ENCODE assay signal across 8 cellular contexts in genomic region chr2:43877782-43878464, GRCh38. TPM values are rescaled to one million over a fixed set of nuclear protein-coding genes. Genes with fewer than 3 reads are reported as not detected.
DNase-seq lines count a peak whose midpoint lies in the region; ATAC-seq and TF ChIP-seq lines count a peak whose summit lies in the region.

No MANE protein-coding gene starts in this region.

- RAD21 ChIA-PET in HCT116 (lab: Charles Lee; ENCODE audit: low non-redundant PET in 1 of 2, low total read pairs in 2 of 2, uncharacterized antibody in 2 of 2, unreplicated experiment in 2 of 2), result interaction anchor here in 1 of 2 experiments (0.5 to 0.6 kb wide), 2 partner anchors 682 to 1103 kb away, joined by 3 read pairs; no protein-coding TSS in a partner anchor

- H3K27me3 ChIP-seq in HCT116 (ENCODE audit: insufficient read depth, low read length) (0 out of 2 replicates have a peak, but pooled peaks cover 4% of the 10 kb centered on the region), hepatocyte (no peaks in the 10 kb centered on the region)

- TF ChIP-seq POLR2A in HCT116 (IDR thresholded peaks at IDR 0.05; ENCODE audit: borderline replicate concordance, extremely low read depth, insufficient read depth, insufficient read length), result no peak

- CTCF ChIA-PET in HCT116 (lab: Charles Lee), result interaction anchor here (0.6 to 1.3 kb wide), 9 partner anchors 9 to 1081 kb away, joined by 3 to 7 read pairs (median 3); no protein-coding TSS in a partner anchor

- BruUV-seq in HCT116 (replicated peaks; lab: Mats Ljungman, UMichigan), result no TSS peak

- H4K20me1 ChIP-seq in HCT116 (ENCODE audit: insufficient read depth) (no peaks in the 10 kb centered on the region), hepatocyte (ENCODE audit: insufficient read depth, poor library complexity, severe bottlenecking) (no peaks in the 10 kb centered on the region)

- H3K9ac ChIP-seq in HCT116 (ENCODE audit: low read length), result no peak overlapping the region

- peak; percentile 93 for TF ChIP-seq RAD21 in HCT116 (IDR thresholded peaks at IDR 0.05; ENCODE audit: low read depth)

- H3K27ac ChIP-seq in HCT116 (ENCODE audit: low read depth, low read length) (no peak overlapping the region), hepatocyte (no peak overlapping the region)

- H3K79me2 ChIP-seq in HCT116 (ENCODE audit: insufficient read depth, low read length) (no peaks in the 10 kb centered on the region), hepatocyte (no peaks in the 10 kb centered on the region)

- H3K36me3 ChIP-seq in HCT116 (ENCODE audit: control insufficient read depth in 1 of 2, insufficient read depth in 2 of 2, low read length in 2 of 2), result no peaks in the 10 kb centered on the region
- no peaks in the 10 kb centered on the region for H3K36me3 ChIP-seq in hepatocyte (replicated peaks; ENCODE audit: insufficient read depth, low read depth)

- H3K4me2 ChIP-seq in HCT116 (ENCODE audit: low read length) (no peak overlapping the region), hepatocyte (no peak overlapping the region)

- H3K4me3 ChIP-seq in HCT116 (replicated peaks in 1 of 2; ENCODE audit: low read depth in 1 of 2, low read length in 2 of 2) (no peak overlapping the region), hepatocyte (no peak overlapping the region), skeletal muscle cell (ENCODE audit: low read depth, low read length) (no peak overlapping the region)

- DNase-seq in EL (peak; percentile 61), HCT116 (ENCODE audit: low read depth, low spot score) (peak; percentile 23), NCI-H1436 (lab: John Stamatoyannopoulos, UW) (peak; percentile 69), T-helper 2 cell (peak in 4 of 5 experiments; percentile 1 to 73 (median 44)), anterior cingulate cortex (lab: John Stamatoyannopoulos, UW) (peak in 51 of 58 donors; percentile 1 to 80 (median 33)), hepatocyte (ENCODE audit: low spot score) (peak; percentile 77), skeletal muscle cell (ENCODE audit: low read depth) (peak; percentile 9)

- 45% methylated on average over 16 of the region's 16 CpGs for WGBS in hepatocyte (ENCODE audit: low lambda C conversion rate, missing lambda C conversion rate)

- intact Hi-C loops in HCT116 (cut with micrococcal nuclease), result loop anchor here (5.0 to 10.0 kb wide), 5 partner anchors 263 to 1617 kb away; no protein-coding TSS in a partner anchor

- POLR2A ChIA-PET in HCT116 (lab: Charles Lee), result no interaction called here

- no peaks in the 10 kb centered on the region for H3K9me3 ChIP-seq in HCT116 (ENCODE audit: control insufficient read depth in 1 of 2, insufficient read depth in 1 of 2, low read depth in 1 of 2, low read length in 2 of 2)
- no peaks in the 10 kb centered on the region for H3K9me3 ChIP-seq in hepatocyte (ENCODE audit: low read depth)

- H3K9me2 ChIP-seq in HCT116 (ENCODE audit: insufficient read depth) (no peaks in the 10 kb centered on the region), hepatocyte (replicated peaks; ENCODE audit: insufficient read depth) (no peaks in the 10 kb centered on the region)

- H3K4me1 ChIP-seq in HCT116 (ENCODE audit: control insufficient read depth in 1 of 2, insufficient read depth in 2 of 2, low read length in 2 of 2) (0 out of 4 replicates have a peak, but pooled peaks cover 0 to 6% of the 10 kb centered on the region in 2 experiments), hepatocyte (ENCODE audit: insufficient read depth) (peaks cover 10% of the 10 kb centered on the region)

- ATAC-seq in HCT116 (peak; percentile 85), GM18870 (IDR thresholded peaks at IDR 0.05; ENCODE audit: unreplicated experiment) (no peak)

- no peak overlapping the region for H2AFZ ChIP-seq in HCT116 (ENCODE audit: low read depth, low read length, poor library complexity, severe bottlenecking)
- no peak overlapping the region for H2AFZ ChIP-seq in hepatocyte

- peak; percentile 68 to 98 (median 97) for TF ChIP-seq CTCF in HCT116 (IDR thresholded peaks at IDR 0.05 in 2 of 3, conservative IDR thresholded peaks at IDR 0.05 in 1 of 3; ENCODE audit: borderline replicate concordance in 1 of 3, insufficient read depth in 1 of 3, low read depth in 2 of 3, low read length in 2 of 3)
- TF ChIP-seq CTCF in hepatocyte (IDR thresholded peaks at IDR 0.05; ENCODE audit: poor library complexity), result peak; percentile 89

TF ChIP-seq in HCT116, 20 proteins besides CTCF, POLR2A, EP300 and RAD21:
- TF ChIP-seq REST (IDR thresholded peaks at IDR 0.05; ENCODE audit: low read depth), result no peak
- no peak for TF ChIP-seq EZH2 (IDR thresholded peaks at IDR 0.05)
- peak; percentile 60; the same call in 1 of the 2 replicates for TF ChIP-seq CBX3 (IDR thresholded peaks at IDR 0.05; ENCODE audit: low read depth)
- no peak for TF ChIP-seq SIN3A (IDR thresholded peaks at IDR 0.05; ENCODE audit: low read depth)
- no peak for TF ChIP-seq ELF1 (IDR thresholded peaks at IDR 0.05; ENCODE audit: borderline replicate concordance, low read depth)
- TF ChIP-seq, protein P1, sequence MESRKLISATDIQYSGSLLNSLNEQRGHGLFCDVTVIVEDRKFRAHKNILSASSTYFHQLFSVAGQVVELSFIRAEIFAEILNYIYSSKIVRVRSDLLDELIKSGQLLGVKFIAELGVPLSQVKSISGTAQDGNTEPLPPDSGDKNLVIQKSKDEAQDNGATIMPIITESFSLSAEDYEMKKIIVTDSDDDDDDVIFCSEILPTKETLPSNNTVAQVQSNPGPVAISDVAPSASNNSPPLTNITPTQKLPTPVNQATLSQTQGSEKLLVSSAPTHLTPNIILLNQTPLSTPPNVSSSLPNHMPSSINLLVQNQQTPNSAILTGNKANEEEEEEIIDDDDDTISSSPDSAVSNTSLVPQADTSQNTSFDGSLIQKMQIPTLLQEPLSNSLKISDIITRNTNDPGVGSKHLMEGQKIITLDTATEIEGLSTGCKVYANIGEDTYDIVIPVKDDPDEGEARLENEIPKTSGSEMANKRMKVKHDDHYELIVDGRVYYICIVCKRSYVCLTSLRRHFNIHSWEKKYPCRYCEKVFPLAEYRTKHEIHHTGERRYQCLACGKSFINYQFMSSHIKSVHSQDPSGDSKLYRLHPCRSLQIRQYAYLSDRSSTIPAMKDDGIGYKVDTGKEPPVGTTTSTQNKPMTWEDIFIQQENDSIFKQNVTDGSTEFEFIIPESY (IDR thresholded peaks at IDR 0.05; ENCODE audit: extremely low read depth, insufficient replicate concordance, low read length), result no peak
- no peak for TF ChIP-seq EGR1 (IDR thresholded peaks at IDR 0.05; ENCODE audit: low read depth)

RNA-seq across cellular contexts. Expression of gene ABCG8, which starts 39.2 kb away (rescaled TPM):
- total RNA-seq in HCT116 (2021; ENCODE audit: unreplicated experiment) (0.05 TPM), hepatocyte (4.5 and 4.7 TPM in 2 replicates)
- polyA plus RNA-seq in HCT116 (2012), result 0.01 TPM in 1 of 2 replicates, not detected in the other
- 1.8 and 6.5 TPM in 2 replicates for polyA plus RNA-seq in hepatocyte

RNA-seq across cellular contexts. Expression of gene ABCG5, which starts 39.3 kb away (rescaled TPM):
- not detected for total RNA-seq in HCT116 (2021; ENCODE audit: unreplicated experiment)
- polyA plus RNA-seq in HCT116 (2012), result not detected in 2 replicates
- 3.8 and 5.4 TPM in 2 replicates for total RNA-seq in hepatocyte
- 1.8 and 5.4 TPM in 2 replicates for polyA plus RNA-seq in hepatocyte

Comparison
In these comparisons a context has a peak if more than half of its experiments do, and no peak if none do; other contexts are left out.
1. DNase-seq: peak in every context shown above with its lines; median percentile 77 in hepatocyte; 69 in NCI-H1436; 61 in EL; 44 in T-helper 2 cell; 33 in anterior cingulate cortex; 23 in HCT116; 9 in skeletal muscle cell.